In the genomic region with DNA sequence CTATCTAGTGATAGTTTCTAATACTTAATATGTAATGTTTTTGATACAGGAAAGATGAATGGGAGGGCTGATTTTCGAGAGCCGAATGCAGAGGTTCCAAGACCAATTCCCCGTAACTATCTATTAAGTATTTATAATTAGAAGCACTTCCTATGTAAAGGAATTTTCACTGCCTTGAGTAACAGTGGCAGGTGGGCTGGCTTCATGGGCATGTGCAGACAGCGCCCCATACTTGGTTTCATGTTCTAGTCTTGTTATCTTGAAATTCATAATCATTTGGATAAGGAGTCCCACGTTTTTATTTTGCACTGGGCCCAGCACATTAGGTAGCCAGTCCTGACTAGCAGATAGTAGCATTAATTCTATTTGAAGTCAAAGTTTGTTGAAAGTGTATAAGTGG, we compare ENCODE assay signal across 10 cellular contexts. TPM values are rescaled to one million over a fixed set of nuclear protein-coding genes. Genes with fewer than 3 reads are reported as not detected.
DNase-seq lines count a peak whose midpoint lies in the region; ATAC-seq and TF ChIP-seq lines count a peak whose summit lies in the region.
"Had no signal": no experiment of that assay in that cellular context is flagged by ENCODE, and none has a peak within 500 bp of the region (broad histone marks: within the 10 kb centered on the region; RNA-seq: fewer than 3 reads in every experiment).

No MANE protein-coding gene starts in this region.

- H3K27ac ChIP-seq in cardiac muscle cell (peak overlapping the region; percentile 98), right atrium auricular region (no peak overlapping the region), brain microvascular endothelial cell (no peak overlapping the region)

- H3K36me3 ChIP-seq in cardiac muscle cell (peaks cover 29% of the 10 kb centered on the region), right atrium auricular region (peaks cover 35% of the 10 kb centered on the region), brain microvascular endothelial cell (replicated peaks) (peaks cover 18% of the 10 kb centered on the region)

- H3K4me3 ChIP-seq in cardiac muscle cell = peak overlapping the region; percentile 84
- peak overlapping the region in 1 of 2 donors; percentile 91 for H3K4me3 ChIP-seq in right atrium auricular region
- no peak overlapping the region for H3K4me3 ChIP-seq in brain microvascular endothelial cell (ENCODE audit: low read depth, low read length)
- H3K4me3 ChIP-seq in lower leg skin (ENCODE audit: low read depth, poor library complexity, severe bottlenecking) = no peak overlapping the region

- in situ Hi-C loops in brain microvascular endothelial cell (cut with HindIII; ENCODE audit: low pct_ligation_motif_present, low sequenced_read_pairs) = no loop called here

- no peak for TF ChIP-seq POLR2A in lower leg skin (IDR thresholded peaks at IDR 0.05)

- H3K36me3 Mint-ChIP-seq in WTC11 = peaks cover 34% of the 10 kb centered on the region
- H3K36me3 Mint-ChIP-seq in glutamatergic neuron (ENCODE audit: unreplicated experiment) = no peaks in the 10 kb centered on the region
- H3K36me3 Mint-ChIP-seq in stimulated activated naive B cell treated with anti-CD40 and anti-IgM and Interleukin-4, amounts not matched to agents 10 μg/mL and 1 μg/mL and 100 μg/mL, for 72 hours = peaks cover 14 to 26% of the 10 kb centered on the region in 2 donors

- POLR2A ChIA-PET in WTC11 (lab: Charles Lee) = no interaction called here

- no peaks in the 10 kb centered on the region for H3K9me3 ChIP-seq in cardiac muscle cell (ENCODE audit: low read depth)
- no peaks in the 10 kb centered on the region for H3K9me3 ChIP-seq in right atrium auricular region

- 73% methylated on average over 5 of the region's 5 CpGs for WGBS in lower leg skin, 2 donors

- peak overlapping the region; percentile 69 for H3K27ac Mint-ChIP-seq in WTC11
- no peak overlapping the region for H3K27ac Mint-ChIP-seq in glutamatergic neuron (ENCODE audit: unreplicated experiment)
- no peak overlapping the region for H3K27ac Mint-ChIP-seq in stimulated activated naive B cell treated with anti-CD40 and anti-IgM and Interleukin-4, amounts not matched to agents 10 μg/mL and 1 μg/mL and 100 μg/mL, for 72 hours

- no peaks in the 10 kb centered on the region for H3K27me3 Mint-ChIP-seq in WTC11 (ENCODE audit: low read depth)
- H3K27me3 Mint-ChIP-seq in glutamatergic neuron (ENCODE audit: unreplicated experiment) = no peaks in the 10 kb centered on the region
- no peaks in the 10 kb centered on the region for H3K27me3 Mint-ChIP-seq in stimulated activated naive B cell treated with anti-CD40 and anti-IgM and Interleukin-4, amounts not matched to agents 10 μg/mL and 1 μg/mL and 100 μg/mL, for 72 hours

- TF ChIP-seq CTCF in cardiac muscle cell (IDR thresholded peaks at IDR 0.05; ENCODE audit: low read depth, low read length) = no peak
- TF ChIP-seq CTCF in right atrium auricular region (IDR thresholded peaks at IDR 0.05) = no peak
- no peak for TF ChIP-seq CTCF in WTC11 (IDR thresholded peaks at IDR 0.05)
- no peak for TF ChIP-seq CTCF in glutamatergic neuron (IDR thresholded peaks at IDR 0.05; ENCODE audit: partially characterized antibody, unreplicated experiment)
- TF ChIP-seq CTCF in brain microvascular endothelial cell (IDR thresholded peaks at IDR 0.05; ENCODE audit: low read depth, low read length, missing control alignments) = no peak
- no peak for TF ChIP-seq CTCF in lower leg skin (IDR thresholded peaks at IDR 0.05)

- DNase-seq in cardiac muscle cell (ENCODE audit: low read depth in 1 of 2, low spot score in 1 of 2) (peak in 1 of 2 donors; percentile 22), right atrium auricular region (ENCODE audit: low spot score) (no peak), WTC11 (ENCODE audit: low spot score) (no peak), glutamatergic neuron (no peak), brain microvascular endothelial cell (no peak), lower leg skin (ENCODE audit: low spot score in 2 of 2) (no peak), NCI-H2029 treated with DMSO at 0.1 percent for 48 hours (lab: John Stamatoyannopoulos, UW) (no peak)
- DNase-seq in stimulated activated naive B cell treated with anti-CD40 and anti-IgM and Interleukin-4, amounts not matched to agents 10 μg/mL and 1 μg/mL and 100 μg/mL, for 72 hours = no peak
- DNase-seq: activated CD8-positive, alpha-beta memory T cell treated with anti-CD3 and anti-CD28 coated beads, Interleukin-2, amount 50 U/mL, for 4 hours; NCI-H446 had no signal

- H3K27me3 ChIP-seq in cardiac muscle cell (no peaks in the 10 kb centered on the region), right atrium auricular region (no peaks in the 10 kb centered on the region), brain microvascular endothelial cell (replicated peaks) (no peaks in the 10 kb centered on the region)

- H3K9me3 Mint-ChIP-seq in WTC11 (peaks cover 8% of the 10 kb centered on the region), glutamatergic neuron (ENCODE audit: unreplicated experiment) (no peaks in the 10 kb centered on the region)
- H3K9me3 Mint-ChIP-seq in stimulated activated naive B cell treated with anti-CD40 and anti-IgM and Interleukin-4, amounts not matched to agents 10 μg/mL and 1 μg/mL and 100 μg/mL, for 72 hours = peaks cover 0 to 2% of the 10 kb centered on the region in 2 donors

- ATAC-seq in WTC11 = no peak
- no peak for ATAC-seq in stimulated activated naive B cell treated with anti-CD40 and anti-IgM and Interleukin-4, amounts not matched to agents 10 μg/mL and 1 μg/mL and 100 μg/mL, for 72 hours (replicated peaks)

- CTCF ChIA-PET in WTC11 (lab: Charles Lee) = no interaction called here

- intact Hi-C loops in lower leg skin (cut with DNase I; ENCODE audit: low total_unique reads) = no loop called here

- H3K4me1 ChIP-seq in cardiac muscle cell (ENCODE audit: low read depth) (peaks cover 6% of the 10 kb centered on the region), right atrium auricular region (peaks cover 0 to 17% of the 10 kb centered on the region in 2 donors)

- H3K4me1 Mint-ChIP-seq in WTC11 (peaks cover 24% of the 10 kb centered on the region), glutamatergic neuron (ENCODE audit: low read depth, unreplicated experiment) (peaks cover 10% of the 10 kb centered on the region)
- H3K4me1 Mint-ChIP-seq in stimulated activated naive B cell treated with anti-CD40 and anti-IgM and Interleukin-4, amounts not matched to agents 10 μg/mL and 1 μg/mL and 100 μg/mL, for 72 hours = peaks cover 16 to 20% of the 10 kb centered on the region in 2 donors

- H3K4me3 Mint-ChIP-seq in WTC11 = peak overlapping the region; percentile 100
- H3K4me3 Mint-ChIP-seq in glutamatergic neuron (ENCODE audit: unreplicated experiment) = peak overlapping the region; percentile 99
- peak overlapping the region; percentile 40 to 41 for H3K4me3 Mint-ChIP-seq in stimulated activated naive B cell treated with anti-CD40 and anti-IgM and Interleukin-4, amounts not matched to agents 10 μg/mL and 1 μg/mL and 100 μg/mL, for 72 hours

TF ChIP-seq in WTC11, 78 proteins besides CTCF, POLR2A, EP300 and RAD21:
- TF ChIP-seq ZNF317 (CRISPR knock-in tag; IDR thresholded peaks at IDR 0.05; ENCODE audit: borderline replicate concordance, low read depth) (no peak), FOXP1 (CRISPR knock-in tag; IDR thresholded peaks at IDR 0.05; ENCODE audit: borderline replicate concordance) (no peak)
- TF ChIP-seq, protein P1, sequence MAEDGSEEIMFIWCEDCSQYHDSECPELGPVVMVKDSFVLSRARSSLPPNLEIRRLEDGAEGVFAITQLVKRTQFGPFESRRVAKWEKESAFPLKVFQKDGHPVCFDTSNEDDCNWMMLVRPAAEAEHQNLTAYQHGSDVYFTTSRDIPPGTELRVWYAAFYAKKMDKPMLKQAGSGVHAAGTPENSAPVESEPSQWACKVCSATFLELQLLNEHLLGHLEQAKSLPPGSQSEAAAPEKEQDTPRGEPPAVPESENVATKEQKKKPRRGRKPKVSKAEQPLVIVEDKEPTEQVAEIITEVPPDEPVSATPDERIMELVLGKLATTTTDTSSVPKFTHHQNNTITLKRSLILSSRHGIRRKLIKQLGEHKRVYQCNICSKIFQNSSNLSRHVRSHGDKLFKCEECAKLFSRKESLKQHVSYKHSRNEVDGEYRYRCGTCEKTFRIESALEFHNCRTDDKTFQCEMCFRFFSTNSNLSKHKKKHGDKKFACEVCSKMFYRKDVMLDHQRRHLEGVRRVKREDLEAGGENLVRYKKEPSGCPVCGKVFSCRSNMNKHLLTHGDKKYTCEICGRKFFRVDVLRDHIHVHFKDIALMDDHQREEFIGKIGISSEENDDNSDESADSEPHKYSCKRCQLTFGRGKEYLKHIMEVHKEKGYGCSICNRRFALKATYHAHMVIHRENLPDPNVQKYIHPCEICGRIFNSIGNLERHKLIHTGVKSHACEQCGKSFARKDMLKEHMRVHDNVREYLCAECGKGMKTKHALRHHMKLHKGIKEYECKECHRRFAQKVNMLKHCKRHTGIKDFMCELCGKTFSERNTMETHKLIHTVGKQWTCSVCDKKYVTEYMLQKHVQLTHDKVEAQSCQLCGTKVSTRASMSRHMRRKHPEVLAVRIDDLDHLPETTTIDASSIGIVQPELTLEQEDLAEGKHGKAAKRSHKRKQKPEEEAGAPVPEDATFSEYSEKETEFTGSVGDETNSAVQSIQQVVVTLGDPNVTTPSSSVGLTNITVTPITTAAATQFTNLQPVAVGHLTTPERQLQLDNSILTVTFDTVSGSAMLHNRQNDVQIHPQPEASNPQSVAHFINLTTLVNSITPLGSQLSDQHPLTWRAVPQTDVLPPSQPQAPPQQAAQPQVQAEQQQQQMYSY (CRISPR knock-in tag; IDR thresholded peaks at IDR 0.05) = no peak

RNA-seq across cellular contexts. Expression of gene OCIAD1, which starts 1.7 kb away (rescaled TPM):
- total RNA-seq in cardiac muscle cell (108 and 118 TPM in 2 replicates), right atrium auricular region (100 to 1,000 TPM; 101 to 215 TPM), WTC11 (2021) (135 to 146 TPM (median 146 TPM) in 3 replicates), glutamatergic neuron (ENCODE audit: unreplicated experiment) (163 TPM), lower leg skin (100 to 1,000 TPM in 2 of 4 donors, 10 to 100 TPM in 2; 65.9 to 103 (median 88.6) TPM)
- polyA plus RNA-seq in cardiac muscle cell = 193 and 195 TPM in 2 replicates

RNA-seq across cellular contexts. Expression of gene FRYL, which starts 52.5 kb away (rescaled TPM):
- total RNA-seq in cardiac muscle cell (33.0 and 33.4 TPM in 2 replicates), right atrium auricular region (10 to 100 TPM; 29.8 to 35.1 TPM), WTC11 (2021) (33.1 to 38.7 TPM (median 36.9 TPM) in 3 replicates), glutamatergic neuron (ENCODE audit: unreplicated experiment) (190 TPM), lower leg skin (10 to 100 TPM; 51.1 to 96.5 (median 70.6) TPM)
- 20.6 and 32.2 TPM in 2 replicates for polyA plus RNA-seq in cardiac muscle cell

Comparison
In these comparisons a context has a peak if more than half of its experiments do, and no peak if none do; other contexts are left out.
1. H3K4me3 Mint-ChIP-seq: peak in every context shown above with its lines; median percentile 100 in WTC11; 99 in glutamatergic neuron; 40 in stimulated activated naive B cell treated with anti-CD40 and anti-IgM and Interleukin-4, amounts not matched to agents 10 μg/mL and 1 μg/mL and 100 μg/mL, for 72 hours.